Comparison of ENCODE assay signal across 1 cellular context in the genomic region with DNA sequence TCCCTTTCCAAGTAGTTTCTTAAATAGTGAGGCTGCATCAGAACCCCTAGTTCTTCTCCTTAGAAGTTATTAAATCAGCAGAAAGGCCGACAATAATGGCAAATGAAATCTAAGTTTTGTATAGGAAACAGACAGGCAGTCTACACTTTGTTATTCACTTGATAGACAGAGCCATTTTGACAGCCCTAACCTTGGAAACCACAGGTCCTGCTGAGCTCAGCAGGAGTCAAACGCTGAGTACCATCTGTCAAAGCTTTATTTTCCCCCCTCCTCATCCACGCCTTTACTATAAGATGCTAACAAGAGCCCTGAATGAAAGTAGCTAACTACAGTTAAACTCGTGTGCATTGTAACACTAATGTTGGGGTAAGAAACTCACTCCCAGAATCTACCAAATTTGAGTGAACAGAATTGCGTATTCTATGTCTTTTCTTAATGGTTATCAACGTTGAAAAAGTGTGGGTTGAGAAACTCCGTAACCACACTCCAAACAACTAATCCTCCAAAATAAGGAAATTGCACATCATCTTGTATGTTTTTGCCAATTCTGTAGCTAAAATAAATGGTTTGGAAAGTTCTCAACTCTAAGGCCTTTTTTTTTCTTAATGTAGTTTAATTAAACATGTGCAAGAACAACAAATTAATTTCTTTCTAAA.
TF ChIP-seq lines count a peak whose summit lies in the region.

No MANE protein-coding gene starts in this region.

TF ChIP-seq in H1, 55 proteins besides CTCF, POLR2A, EP300 and RAD21:
- TF ChIP-seq JUN (IDR thresholded peaks at IDR 0.05; ENCODE audit: low read depth, low read length) (no peak), TCF12 (IDR thresholded peaks at IDR 0.05; ENCODE audit: low read depth, low read length) (peak; percentile 42; the same call in 1 of the 2 replicates), ZNF274 (IDR thresholded peaks at IDR 0.05; ENCODE audit: borderline replicate concordance, extremely low read depth, low read length) (no peak), SIN3A (conservative IDR thresholded peaks at IDR 0.05 in 1 of 2, IDR thresholded peaks at IDR 0.05 in 1 of 2; ENCODE audit: low read depth in 1 of 2, low read length in 2 of 2) (peak; percentile 80; a peak in 3 of 4 replicates), EGR1 (IDR thresholded peaks at IDR 0.05; ENCODE audit: borderline replicate concordance, low read depth, low read length) (no peak), NANOG (IDR thresholded peaks at IDR 0.05; ENCODE audit: insufficient read depth, low read depth, low read length, poor library complexity, severe bottlenecking) (no peak)
